In genomic region chr3:11385329-11385728, GRCh38 we compare ENCODE assay signal across 19 cellular contexts.
DNase-seq lines count a peak whose midpoint lies in the region; ATAC-seq and TF ChIP-seq lines count a peak whose summit lies in the region.
"Had no signal": no experiment of that assay in that cellular context is flagged by ENCODE, and none has a peak within 500 bp of the region (broad histone marks: within the 10 kb centered on the region; RNA-seq: fewer than 3 reads in every experiment).

No MANE protein-coding gene starts in this region.

- BruUV-seq in mammary epithelial cell (replicated peaks; lab: Mats Ljungman, UMichigan) = no TSS peak

- in situ Hi-C loops in mammary epithelial cell (cut with MboI; ENCODE audit: low sequenced_read_pairs in 2 of 2) = loop anchor here (10.0 kb wide), 2 partner anchors 269 to 419 kb away; no protein-coding TSS in a partner anchor

- H3K36me3 ChIP-seq in mammary epithelial cell (ENCODE audit: insufficient read depth, low read length) = no peaks in the 10 kb centered on the region
- H3K36me3 ChIP-seq: adrenal gland, colonic mucosa had no signal

- DNase-seq in A172 (ENCODE audit: low spot score) (peak; percentile 65), OCI-M1 (lab: John Stamatoyannopoulos, UW) (peak; percentile 48), mammary epithelial cell (peak; percentile 76), kidney glomerular epithelial cell (lab: John Stamatoyannopoulos, UW) (peak; percentile 32), NCI-H748 (lab: John Stamatoyannopoulos, UW; ENCODE audit: unreplicated experiment) (no peak), HT-29 (ENCODE audit: low spot score) (no peak), Kasumi-1 (lab: John Stamatoyannopoulos, UW) (no peak)
- DNase-seq: activated CD8-positive, alpha-beta memory T cell treated with anti-CD3 and anti-CD28 coated beads for 24 hours; colonic mucosa; NCI-H1436; NCI-H510A treated with DMSO at 0.1 percent for 48 hours; stimulated activated naive CD4-positive, alpha-beta T cell; SW 1271 had no signal

- peaks cover 29% of the 10 kb centered on the region for H3K4me1 ChIP-seq in mammary epithelial cell (ENCODE audit: insufficient read depth, low read length)
- H3K4me1 ChIP-seq: A549, colonic mucosa had no signal

- peak overlapping the region; percentile 47 for H3K4me2 ChIP-seq in mammary epithelial cell (ENCODE audit: insufficient read depth, low read depth, low read length)
- H3K4me2 ChIP-seq: A549 had no signal

- intact Hi-C loops in mammary epithelial cell (cut with micrococcal nuclease) = loop anchor here (1.0 kb wide), 1 partner anchor 145 kb away; no protein-coding TSS in a partner anchor

- H3K9me3 ChIP-seq in mammary epithelial cell (replicated peaks; ENCODE audit: insufficient read depth, low read length) = no peaks in the 10 kb centered on the region
- H3K9me3 ChIP-seq: A549, adrenal gland, colonic mucosa had no signal

- WGBS in mammary epithelial cell (ENCODE audit: low coverage, missing lambda C conversion rate) = 0% methylated on average over 1 of the region's 1 CpG

- H3K27me3 ChIP-seq in mammary epithelial cell (ENCODE audit: insufficient read depth, low read length) = no peaks in the 10 kb centered on the region
- H3K27me3 ChIP-seq: adrenal gland, colonic mucosa had no signal

- no peak for ATAC-seq in HG03108 (IDR thresholded peaks at IDR 0.05; ENCODE audit: unreplicated experiment)
- ATAC-seq: activated T-helper 17 cell treated with anti-CD3 and anti-CD28 coated beads, Interleukin-2, amount 50 U/mL, for 72 hours; WTC11 had no signal

- no peak for TF ChIP-seq CTCF in mammary epithelial cell (conservative IDR thresholded peaks at IDR 0.05 in 1 of 2, IDR thresholded peaks at IDR 0.05 in 1 of 2; ENCODE audit: extremely low read depth in 1 of 2, insufficient read depth in 1 of 2, low read depth in 1 of 2, low read length in 2 of 2)

- dilution Hi-C loops in mammary epithelial cell (cut with HindIII; ENCODE audit: low sequenced_read_pairs) = loop anchor here (25.0 kb wide), 1 partner anchor 402 kb away; no protein-coding TSS in a partner anchor

- peak overlapping the region; percentile 34 for H2AFZ ChIP-seq in mammary epithelial cell (ENCODE audit: low read depth, low read length)

- no peak overlapping the region for H3K9ac ChIP-seq in mammary epithelial cell (ENCODE audit: insufficient read depth, low read length)

- no peaks in the 10 kb centered on the region for H3K79me2 ChIP-seq in mammary epithelial cell (ENCODE audit: insufficient read depth, low read length)

- H4K20me1 ChIP-seq in mammary epithelial cell (ENCODE audit: insufficient read depth, low read length) = no peaks in the 10 kb centered on the region

- CTCF ChIA-PET in mammary epithelial cell (lab: Charles Lee; ENCODE audit: low non-redundant PET) = no interaction called here

- no peak overlapping the region for H3K4me3 ChIP-seq in mammary epithelial cell (replicated peaks in 1 of 3; ENCODE audit: insufficient read depth in 1 of 3, low read depth in 2 of 3, low read length in 3 of 3)
- H3K4me3 ChIP-seq: A549, adrenal gland, colonic mucosa had no signal

- H3K27ac ChIP-seq in mammary epithelial cell (ENCODE audit: insufficient read depth, low read depth, low read length) = peak overlapping the region; percentile 45
- H3K27ac ChIP-seq: colonic mucosa, HL-60 had no signal

Comparison
In these comparisons a context has a peak if more than half of its experiments do, and no peak if none do; other contexts are left out.
1. DNase-seq: peak in A172 (single experiment), OCI-M1 (single experiment), mammary epithelial cell (single experiment) and kidney glomerular epithelial cell (single experiment); none in NCI-H748 (single experiment), HT-29 (single experiment) and Kasumi-1 (0 of 2).